ENCODE assay signal across 23 cellular contexts in genomic region chr2:168622559-168622958, GRCh38.
DNase-seq lines count a peak whose midpoint lies in the region; ATAC-seq and TF ChIP-seq lines count a peak whose summit lies in the region.
"Had no signal": no experiment of that assay in that cellular context is flagged by ENCODE, and none has a peak within 500 bp of the region (broad histone marks: within the 10 kb centered on the region; RNA-seq: fewer than 3 reads in every experiment).

No MANE protein-coding gene starts in this region.

- H3K4me1 ChIP-seq in Caco-2 (peaks cover 26% of the 10 kb centered on the region), ovary (ENCODE audit: insufficient read depth) (no peaks in the 10 kb centered on the region)
- H3K4me1 ChIP-seq: colonic mucosa, psoas muscle had no signal

- H3K4me3 Mint-ChIP-seq in Caco-2 (ENCODE audit: unreplicated experiment), result peak overlapping the region; percentile 30
- H3K4me3 Mint-ChIP-seq: nephron had no signal

- no peak for TF ChIP-seq POLR2A in ovary (IDR thresholded peaks at IDR 0.05)

- TF ChIP-seq EP300 in ovary (IDR thresholded peaks at IDR 0.05), result no peak

- H3K9me3 Mint-ChIP-seq in Caco-2 (ENCODE audit: unreplicated experiment), result peaks cover under 1% of the 10 kb centered on the region

- DNase-seq in Caco-2 (peak in 1 of 2 experiments; percentile 42), NCI-H526 treated with DMSO at 0.1 percent for 48 hours (lab: John Stamatoyannopoulos, UW) (peak; percentile 26), left colon (no peak), ovary (no peak), HuH-7.5 (ENCODE audit: low spot score) (no peak)
- DNase-seq: activated CD8-positive, alpha-beta memory T cell treated with anti-CD3 and anti-CD28 coated beads for 24 hours; activated T-cell treated with anti-CD3 and anti-CD28 coated beads, Interleukin-2, amount 50 U/mL, for 48 hours; C1 segment of cervical spinal cord; colonic mucosa; DMS153; islet precursor cell; mesendoderm; NCI-H1092; psoas muscle; stimulated activated CD4-positive, alpha-beta T cell treated with anti-CD3 and anti-CD28 coated beads, Interleukin-4, amount 100 ng/mL, for 1 hour; T1000 had no signal

- BruUV-seq in Caco-2 (replicated peaks; lab: Mats Ljungman, UMichigan), result no TSS peak

- no peaks in the 10 kb centered on the region for H3K27me3 Mint-ChIP-seq in Caco-2 (ENCODE audit: insufficient read depth, unreplicated experiment)

- H3K27ac Mint-ChIP-seq in Caco-2 (ENCODE audit: unreplicated experiment), result peak overlapping the region; percentile 72
- H3K27ac Mint-ChIP-seq: activated naive CD4-positive, alpha-beta T cell treated with anti-CD3 and anti-CD28 coated beads, Interleukin-2, amount 50 U/mL, for 72 hours; nephron had no signal

- intact Hi-C loops in Caco-2 (cut with micrococcal nuclease; ENCODE audit: unreplicated experiment) (loop anchor here (1.0 to 5.0 kb wide), 3 partner anchors 13 to 275 kb away; no protein-coding TSS in a partner anchor), left colon (cut with DNase I, micrococcal nuclease) (no loop called here), ovary (cut with DNase I) (no loop called here)

- no peaks in the 10 kb centered on the region for H3K9me3 ChIP-seq in Caco-2
- no peaks in the 10 kb centered on the region for H3K9me3 ChIP-seq in ovary
- H3K9me3 ChIP-seq: colonic mucosa, psoas muscle had no signal

- ATAC-seq in GM19438 (IDR thresholded peaks at IDR 0.05; ENCODE audit: low read depth, unreplicated experiment) (peak; percentile 56), left colon (peak; percentile 71), GM21619 (IDR thresholded peaks at IDR 0.05; ENCODE audit: unreplicated experiment) (no peak), GM19455 (IDR thresholded peaks at IDR 0.05; ENCODE audit: unreplicated experiment) (no peak)
- ATAC-seq: activated CD4-positive, CD25-positive, alpha-beta regulatory T cell treated with anti-CD3 and anti-CD28 coated beads, Interleukin-2, amount 50 U/mL, for 24 hours; activated naive CD4-positive, alpha-beta T cell treated with anti-CD3 and anti-CD28 coated beads, Interleukin-2, amount 50 U/mL, for 72 hours; psoas muscle had no signal

- H3K36me3 ChIP-seq in Caco-2 (ENCODE audit: control insufficient read depth, insufficient read depth, low read length) (no peaks in the 10 kb centered on the region), ovary (no peaks in the 10 kb centered on the region)
- H3K36me3 ChIP-seq: colonic mucosa had no signal

- no peaks in the 10 kb centered on the region for H3K36me3 Mint-ChIP-seq in Caco-2 (ENCODE audit: insufficient read depth, unreplicated experiment)
- H3K36me3 Mint-ChIP-seq: activated naive CD4-positive, alpha-beta T cell treated with anti-CD3 and anti-CD28 coated beads, Interleukin-2, amount 50 U/mL, for 72 hours had no signal

- peaks cover 34% of the 10 kb centered on the region for H3K4me1 Mint-ChIP-seq in Caco-2 (ENCODE audit: low read depth, unreplicated experiment)
- H3K4me1 Mint-ChIP-seq: nephron had no signal

- H3K4me3 ChIP-seq in Caco-2 (ENCODE audit: low read depth, low read length) (no peak overlapping the region), ovary (no peak overlapping the region)
- H3K4me3 ChIP-seq: colonic mucosa, psoas muscle, smooth muscle cell had no signal

- POLR2A ChIA-PET in Caco-2 (lab: Charles Lee), result no interaction called here

- H3K27me3 ChIP-seq in Caco-2 (replicated peaks; ENCODE audit: control insufficient read depth, insufficient read depth, low read length) (no peaks in the 10 kb centered on the region), ovary (no peaks in the 10 kb centered on the region)
- H3K27me3 ChIP-seq: colonic mucosa had no signal

- no peak overlapping the region for H3K27ac ChIP-seq in ovary
- H3K27ac ChIP-seq: colonic mucosa, psoas muscle had no signal

- CTCF ChIA-PET in Caco-2 (lab: Charles Lee), result no interaction called here

- 84 to 91% (median 88%) methylated on average over 1 of the region's 1 CpG for WGBS in ovary, 3 donors

- no peak for TF ChIP-seq CTCF in Caco-2 (IDR thresholded peaks at IDR 0.05; ENCODE audit: insufficient read depth in 1 of 2, low read depth in 1 of 2, low read length in 1 of 2, severe bottlenecking in 1 of 2, unreplicated experiment in 1 of 2)
- no peak for TF ChIP-seq CTCF in ovary (IDR thresholded peaks at IDR 0.05)

Comparison
In these comparisons a context has a peak if more than half of its experiments do, and no peak if none do; other contexts are left out.
1. ATAC-seq: peak in GM19438 (single experiment) and left colon (single experiment); none in GM21619 (single experiment) and GM19455 (single experiment).